Comparison of ENCODE assay signal across 8 cellular contexts in genomic region chr15:77497108-77497737, GRCh38.
A peak's percentile ranks its signal among the peaks of the same experiment; 100 is the strongest.
DNase-seq lines count a peak whose midpoint lies in the region; ATAC-seq and TF ChIP-seq lines count a peak whose summit lies in the region.

No MANE protein-coding gene starts in this region.

- CTCF ChIA-PET in WTC11 (lab: Charles Lee) = interaction anchor here (0.6 to 12.1 kb wide), 60 partner anchors 10 to 524 kb away, joined by 3 to 242 read pairs (median 4); partner anchors contain the start of genes HMG20A and PEAK1

- in situ Hi-C loops in GM13977 (cut with MboI; ENCODE audit: low pct_unique_long_range_greater_than_20kb, low sequenced_read_pairs, unreplicated experiment) = loop anchor here (5.0 kb wide), 1 partner anchor 310 kb away; no protein-coding TSS in a partner anchor

- peak overlapping the region; percentile 12; the same call in 1 of the 2 replicates for H3K4me3 ChIP-seq in HFF-Myc (replicated peaks; ENCODE audit: low read depth, low read length)
- peak overlapping the region; percentile 13 for H3K4me3 ChIP-seq in right cardiac atrium (ENCODE audit: low read length)
- H3K4me3 ChIP-seq in skin epidermis = no peak overlapping the region

- peaks cover 56% of the 10 kb centered on the region for H3K4me1 Mint-ChIP-seq in WTC11

- WGBS in right cardiac atrium = 9% methylated on average over 7 of the region's 7 CpGs

- H3K36me3 Mint-ChIP-seq in WTC11 = no peaks in the 10 kb centered on the region

- no peaks in the 10 kb centered on the region for H3K27me3 ChIP-seq in right cardiac atrium (ENCODE audit: control insufficient read depth, insufficient read depth)

- TF ChIP-seq CTCF in HFF-Myc (IDR thresholded peaks at IDR 0.05; ENCODE audit: low read depth, low read length, missing control alignments) = no peak
- no peak for TF ChIP-seq CTCF in WTC11 (IDR thresholded peaks at IDR 0.05)
- no peak for TF ChIP-seq CTCF in GM13977 (IDR thresholded peaks at IDR 0.05; ENCODE audit: extremely low read depth, insufficient read depth, missing control alignments)

- H3K9me3 ChIP-seq in right cardiac atrium (ENCODE audit: control insufficient read depth, low read length) = no peaks in the 10 kb centered on the region

- H3K27ac Mint-ChIP-seq in WTC11 = peak overlapping the region; percentile 51; the same call in 1 of the 2 replicates

- no peak overlapping the region for H3K4me3 Mint-ChIP-seq in WTC11

- H3K9me3 Mint-ChIP-seq in WTC11 = no peaks in the 10 kb centered on the region

- POLR2A ChIA-PET in WTC11 (lab: Charles Lee) = interaction anchor here (0.9 to 1.8 kb wide), 3 partner anchors 14 to 71 kb away, joined by 3 to 10 read pairs (median 4); no protein-coding TSS in a partner anchor

- H3K4me1 ChIP-seq in right cardiac atrium (ENCODE audit: control insufficient read depth, insufficient read depth, low read length) = peaks cover 26% of the 10 kb centered on the region

- DNase-seq in HFF-Myc (ENCODE audit: extremely low read depth, low read depth) = no peak
- peak; percentile 42 for DNase-seq in WTC11 (ENCODE audit: low spot score)
- DNase-seq in right cardiac atrium = peak; percentile 83 to 94 (median 93)
- DNase-seq in OCI-M1 (lab: John Stamatoyannopoulos, UW) = no peak
- no peak for DNase-seq in GM13977 (ENCODE audit: low spot score)
- DNase-seq in activated T-cell treated with anti-CD3 and anti-CD28 coated beads, Interleukin-2, amount 50 U/mL, for 48 hours = no peak

- H3K27ac ChIP-seq in right cardiac atrium (ENCODE audit: low read length) (peak overlapping the region; percentile 99), skin epidermis (peak overlapping the region in 19 of 21 experiments; percentile 12 to 87 (median 69))

- peak; percentile 44 for ATAC-seq in WTC11
- peak; percentile 86 to 92 for ATAC-seq in right cardiac atrium
- ATAC-seq in GM18861 (IDR thresholded peaks at IDR 0.05; ENCODE audit: unreplicated experiment) = no peak

- intact Hi-C loops in right cardiac atrium (cut with DNase I) = loop anchor here in 3 of 4 donors (5.0 to 10.0 kb wide), 6 partner anchors 45 to 382 kb away; partner anchors contain the start of genes HMG20A (in 2 of the 3) and PEAK1 (in 2 of the 3)

- no peaks in the 10 kb centered on the region; the same call in 1 of the 2 replicates for H3K27me3 Mint-ChIP-seq in WTC11 (ENCODE audit: low read depth)

TF ChIP-seq in WTC11, 78 proteins besides CTCF, POLR2A, EP300 and RAD21:
- no peak for TF ChIP-seq ZNF416 (CRISPR knock-in tag; IDR thresholded peaks at IDR 0.05)
- TF ChIP-seq ZBTB21 (CRISPR knock-in tag; IDR thresholded peaks at IDR 0.05; ENCODE audit: borderline replicate concordance) = no peak
- no peak for TF ChIP-seq HMGA2 (CRISPR knock-in tag; IDR thresholded peaks at IDR 0.05)
- TF ChIP-seq, protein P1, sequence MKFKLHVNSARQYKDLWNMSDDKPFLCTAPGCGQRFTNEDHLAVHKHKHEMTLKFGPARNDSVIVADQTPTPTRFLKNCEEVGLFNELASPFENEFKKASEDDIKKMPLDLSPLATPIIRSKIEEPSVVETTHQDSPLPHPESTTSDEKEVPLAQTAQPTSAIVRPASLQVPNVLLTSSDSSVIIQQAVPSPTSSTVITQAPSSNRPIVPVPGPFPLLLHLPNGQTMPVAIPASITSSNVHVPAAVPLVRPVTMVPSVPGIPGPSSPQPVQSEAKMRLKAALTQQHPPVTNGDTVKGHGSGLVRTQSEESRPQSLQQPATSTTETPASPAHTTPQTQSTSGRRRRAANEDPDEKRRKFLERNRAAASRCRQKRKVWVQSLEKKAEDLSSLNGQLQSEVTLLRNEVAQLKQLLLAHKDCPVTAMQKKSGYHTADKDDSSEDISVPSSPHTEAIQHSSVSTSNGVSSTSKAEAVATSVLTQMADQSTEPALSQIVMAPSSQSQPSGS (CRISPR knock-in tag; IDR thresholded peaks at IDR 0.05; ENCODE audit: borderline replicate concordance, low read depth) = no peak
- TF ChIP-seq NR3C1 (CRISPR knock-in tag; conservative IDR thresholded peaks at IDR 0.05; ENCODE audit: low read depth) = no peak
- no peak for TF ChIP-seq OVOL2 (CRISPR knock-in tag; IDR thresholded peaks at IDR 0.05; ENCODE audit: borderline replicate concordance)
- TF ChIP-seq CREM (CRISPR knock-in tag; IDR thresholded peaks at IDR 0.05) = no peak
- TF ChIP-seq TEAD1 (CRISPR knock-in tag; IDR thresholded peaks at IDR 0.05) = no peak
- no peak for TF ChIP-seq KAT7 (CRISPR knock-in tag; IDR thresholded peaks at IDR 0.05; ENCODE audit: borderline replicate concordance)
- no peak for TF ChIP-seq IRF1 (CRISPR knock-in tag; IDR thresholded peaks at IDR 0.05)
- TF ChIP-seq FOXJ3 (CRISPR knock-in tag; IDR thresholded peaks at IDR 0.05; ENCODE audit: borderline replicate concordance) = no peak
- no peak for TF ChIP-seq FOXP1 (CRISPR knock-in tag; IDR thresholded peaks at IDR 0.05; ENCODE audit: borderline replicate concordance)
- TF ChIP-seq SOX15 (CRISPR knock-in tag; IDR thresholded peaks at IDR 0.05) = no peak
- TF ChIP-seq TP53 (CRISPR knock-in tag; IDR thresholded peaks at IDR 0.05) = no peak

Comparison
In these comparisons a context has a peak if more than half of its experiments do, and no peak if none do; other contexts are left out.
1. DNase-seq: peak in WTC11 (single experiment) and right cardiac atrium (3 of 3); none in HFF-Myc (single experiment), OCI-M1 (single experiment), GM13977 (single experiment) and activated T-cell treated with anti-CD3 and anti-CD28 coated beads, Interleukin-2, amount 50 U/mL, for 48 hours (0 of 2).
2. H3K4me3 ChIP-seq: peak in HFF-Myc (single experiment) and right cardiac atrium (single experiment); none in skin epidermis (0 of 7).